In genomic region chr1:219239518-219239917, GRCh38 we compare ENCODE assay signal across 21 cellular contexts.
DNase-seq lines count a peak whose midpoint lies in the region; ATAC-seq, FAIRE-seq and TF ChIP-seq lines count a peak whose summit lies in the region.
"Had no signal": no experiment of that assay in that cellular context is flagged by ENCODE, and none has a peak within 500 bp of the region (broad histone marks: within the 10 kb centered on the region; RNA-seq: fewer than 3 reads in every experiment).

No MANE protein-coding gene starts in this region.

- TF ChIP-seq EP300 in A549 (IDR thresholded peaks at IDR 0.05): no peak

- POLR2A ChIA-PET in A549 (lab: Yijun Ruan, JAX): no interaction called here

- no peak overlapping the region for H3K4me2 ChIP-seq in A549
- H3K4me2 ChIP-seq: BLaER1, GM23338 had no signal

- CTCF ChIA-PET in A549 (lab: Yijun Ruan, JAX): no interaction called here

- TF ChIP-seq POLR2A in A549 (IDR thresholded peaks at IDR 0.05; ENCODE audit: low read length): no peak

- peak; percentile 36 for FAIRE-seq in A549 (lab: Jason Lieb, UNC)
- FAIRE-seq: GM12891, GM18507 had no signal

- no peak overlapping the region for H3K4me3 ChIP-seq in A549
- no peak overlapping the region for H3K4me3 ChIP-seq in foreskin fibroblast (ENCODE audit: low read depth in 1 of 2, low read length in 2 of 2)
- H3K4me3 ChIP-seq: BLaER1, GM23338 had no signal

- DNase-seq in A549 (ENCODE audit: low read depth in 1 of 2, low spot score in 1 of 2): no peak
- DNase-seq in EH (ENCODE audit: low read depth): peak; percentile 3
- DNase-seq in astrocyte of the hippocampus (ENCODE audit: low read depth, low spot score): peak; percentile 4
- peak; percentile 17 for DNase-seq in iris pigment epithelial cell (ENCODE audit: low read depth)
- no peak for DNase-seq in stimulated activated CD4-positive, alpha-beta T cell treated with anti-CD3 and anti-CD28 coated beads, Interleukin-12 subunit alpha, Interleukin-12 subunit beta, amount 100 ng/mL, for 4 hours
- DNase-seq in left lobe of liver (ENCODE audit: low spot score): no peak
- no peak for DNase-seq in activated naive CD4-positive, alpha-beta T cell (lab: John Stamatoyannopoulos, UW)
- DNase-seq in foreskin fibroblast: no peak
- DNase-seq: 8988T; CD4-positive, CD25-positive, alpha-beta regulatory T cell; CD8-positive, alpha-beta T cell; DMS 273 treated with DMSO at 0.1 percent for 48 hours; DMS79; GF-D8; H9 had no signal

- H3K27ac ChIP-seq in A549: no peak overlapping the region
- H3K27ac ChIP-seq: BLaER1, C4-2B had no signal

- 91% methylated on average over 2 of the region's 2 CpGs for WGBS in A549 (ENCODE audit: missing lambda C conversion rate)

- H3K9me3 ChIP-seq in A549: no peaks in the 10 kb centered on the region
- H3K9me3 ChIP-seq: BLaER1 had no signal

- no peak for TF ChIP-seq CTCF in A549 (IDR thresholded peaks at IDR 0.05)
- TF ChIP-seq CTCF in foreskin fibroblast (IDR thresholded peaks at IDR 0.05; ENCODE audit: low read depth, low read length): no peak

- H3K4me1 ChIP-seq in A549: peaks cover 15% of the 10 kb centered on the region
- H3K4me1 ChIP-seq: BLaER1 had no signal

- ATAC-seq in A549 (no peak), left lobe of liver (no peak)
- ATAC-seq: CD8-positive, alpha-beta T cell; GM23338; HCT116 had no signal

- no peak for TF ChIP-seq RAD21 in A549 (conservative IDR thresholded peaks at IDR 0.05 in 1 of 2, IDR thresholded peaks at IDR 0.05 in 1 of 2)

TF ChIP-seq in A549, 52 proteins besides CTCF, POLR2A, EP300 and RAD21:
- TF ChIP-seq KDM5A (IDR thresholded peaks at IDR 0.05) (no peak), NFE2L2 (conservative IDR thresholded peaks at IDR 0.05; ENCODE audit: low read length) (no peak), HEYL (CRISPR knock-in tag; IDR thresholded peaks at IDR 0.05) (no peak)

Comparison
In these comparisons a context has a peak if more than half of its experiments do, and no peak if none do; other contexts are left out.
1. DNase-seq: peak in EH (single experiment), astrocyte of the hippocampus (single experiment) and iris pigment epithelial cell (single experiment); none in A549 (0 of 2), stimulated activated CD4-positive, alpha-beta T cell treated with anti-CD3 and anti-CD28 coated beads, Interleukin-12 subunit alpha, Interleukin-12 subunit beta, amount 100 ng/mL, for 4 hours (single experiment), left lobe of liver (single experiment), activated naive CD4-positive, alpha-beta T cell (0 of 4) and foreskin fibroblast (0 of 2).